Comparison of ENCODE assay signal across 1 cellular context in the genomic region with DNA sequence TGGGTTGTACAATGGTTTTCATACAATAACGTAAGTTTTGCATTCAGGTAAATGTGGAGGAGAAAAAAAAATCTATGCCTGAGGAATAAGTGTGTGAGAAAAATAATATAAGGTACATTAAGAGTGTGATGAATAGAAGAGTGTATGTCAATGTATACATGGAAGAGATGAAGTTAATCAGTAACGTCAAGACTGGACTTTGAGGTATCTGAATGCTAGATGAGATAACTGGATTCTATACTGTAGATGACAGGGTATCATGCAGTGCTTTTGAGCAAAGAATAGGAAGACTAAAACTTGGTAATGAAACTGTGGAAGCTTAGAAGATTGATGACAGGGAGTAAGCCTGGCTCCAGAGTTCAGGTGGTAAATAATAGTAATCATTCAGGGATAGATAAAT.
A peak's percentile ranks its signal among the peaks of the same experiment; 100 is the strongest.
TF ChIP-seq lines count a peak whose summit lies in the region.

No MANE protein-coding gene starts in this region.

TF ChIP-seq in HepG2, 621 proteins besides CTCF, POLR2A, EP300 and RAD21 (continued from another document and continues in another):
- TF ChIP-seq, protein P1, sequence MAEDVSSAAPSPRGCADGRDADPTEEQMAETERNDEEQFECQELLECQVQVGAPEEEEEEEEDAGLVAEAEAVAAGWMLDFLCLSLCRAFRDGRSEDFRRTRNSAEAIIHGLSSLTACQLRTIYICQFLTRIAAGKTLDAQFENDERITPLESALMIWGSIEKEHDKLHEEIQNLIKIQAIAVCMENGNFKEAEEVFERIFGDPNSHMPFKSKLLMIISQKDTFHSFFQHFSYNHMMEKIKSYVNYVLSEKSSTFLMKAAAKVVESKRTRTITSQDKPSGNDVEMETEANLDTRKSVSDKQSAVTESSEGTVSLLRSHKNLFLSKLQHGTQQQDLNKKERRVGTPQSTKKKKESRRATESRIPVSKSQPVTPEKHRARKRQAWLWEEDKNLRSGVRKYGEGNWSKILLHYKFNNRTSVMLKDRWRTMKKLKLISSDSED (CRISPR knock-in tag; IDR thresholded peaks at IDR 0.05), result no peak
- TF ChIP-seq ZNF652 (CRISPR knock-in tag; IDR thresholded peaks at IDR 0.05; ENCODE audit: borderline replicate concordance, low read depth) (peak; percentile 50; the same call in 1 of the 2 replicates), ZNF180 (CRISPR knock-in tag; IDR thresholded peaks at IDR 0.05; ENCODE audit: borderline replicate concordance, low read depth) (no peak), SATB2 (CRISPR knock-in tag; IDR thresholded peaks at IDR 0.05) (no peak), FOXA3 (CRISPR knock-in tag; IDR thresholded peaks at IDR 0.05) (0 out of 2 replicates have a peak, but pooled peaks have one; percentile 31), ZNF275 (CRISPR knock-in tag; IDR thresholded peaks at IDR 0.05; ENCODE audit: borderline replicate concordance) (no peak), ZNF552 (CRISPR knock-in tag; IDR thresholded peaks at IDR 0.05; ENCODE audit: borderline replicate concordance) (no peak), CEBPG (CRISPR knock-in tag; IDR thresholded peaks at IDR 0.05) (no peak), NCOR1 (IDR thresholded peaks at IDR 0.05; ENCODE audit: borderline replicate concordance, low read length) (no peak), RCOR2 (CRISPR knock-in tag; IDR thresholded peaks at IDR 0.05) (no peak), SOX13 (IDR thresholded peaks at IDR 0.05) (no peak), SOX13 (CRISPR knock-in tag; conservative IDR thresholded peaks at IDR 0.05 in 1 of 2, IDR thresholded peaks at IDR 0.05 in 1 of 2) (peak in 1 of 2 experiments; percentile 48; a peak in 1 of 4 replicates), PLSCR1 (CRISPR knock-in tag; IDR thresholded peaks at IDR 0.05; ENCODE audit: borderline replicate concordance) (no peak), PAX8 (CRISPR knock-in tag; IDR thresholded peaks at IDR 0.05; ENCODE audit: borderline replicate concordance) (no peak), HNF4A (CRISPR knock-in tag; IDR thresholded peaks at IDR 0.05) (peak; percentile 62), HNRNPK (IDR thresholded peaks at IDR 0.05; ENCODE audit: low read depth, low read length, poor library complexity, severe bottlenecking) (no peak), RFX1 (IDR thresholded peaks at IDR 0.05) (no peak), ZFP62 (CRISPR knock-in tag; IDR thresholded peaks at IDR 0.05) (no peak), NR0B2 (CRISPR knock-in tag; IDR thresholded peaks at IDR 0.05) (no peak)
- TF ChIP-seq, protein P2, sequence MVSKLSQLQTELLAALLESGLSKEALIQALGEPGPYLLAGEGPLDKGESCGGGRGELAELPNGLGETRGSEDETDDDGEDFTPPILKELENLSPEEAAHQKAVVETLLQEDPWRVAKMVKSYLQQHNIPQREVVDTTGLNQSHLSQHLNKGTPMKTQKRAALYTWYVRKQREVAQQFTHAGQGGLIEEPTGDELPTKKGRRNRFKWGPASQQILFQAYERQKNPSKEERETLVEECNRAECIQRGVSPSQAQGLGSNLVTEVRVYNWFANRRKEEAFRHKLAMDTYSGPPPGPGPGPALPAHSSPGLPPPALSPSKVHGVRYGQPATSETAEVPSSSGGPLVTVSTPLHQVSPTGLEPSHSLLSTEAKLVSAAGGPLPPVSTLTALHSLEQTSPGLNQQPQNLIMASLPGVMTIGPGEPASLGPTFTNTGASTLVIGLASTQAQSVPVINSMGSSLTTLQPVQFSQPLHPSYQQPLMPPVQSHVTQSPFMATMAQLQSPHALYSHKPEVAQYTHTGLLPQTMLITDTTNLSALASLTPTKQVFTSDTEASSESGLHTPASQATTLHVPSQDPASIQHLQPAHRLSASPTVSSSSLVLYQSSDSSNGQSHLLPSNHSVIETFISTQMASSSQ (IDR thresholded peaks at IDR 0.05; ENCODE audit: low read depth), result peak; percentile 53; the same call in 1 of the 2 replicates
- TF ChIP-seq, protein P2 (CRISPR knock-in tag; IDR thresholded peaks at IDR 0.05; ENCODE audit: borderline replicate concordance), result peak; percentile 79; the same call in 1 of the 2 replicates
- TF ChIP-seq, protein P3, sequence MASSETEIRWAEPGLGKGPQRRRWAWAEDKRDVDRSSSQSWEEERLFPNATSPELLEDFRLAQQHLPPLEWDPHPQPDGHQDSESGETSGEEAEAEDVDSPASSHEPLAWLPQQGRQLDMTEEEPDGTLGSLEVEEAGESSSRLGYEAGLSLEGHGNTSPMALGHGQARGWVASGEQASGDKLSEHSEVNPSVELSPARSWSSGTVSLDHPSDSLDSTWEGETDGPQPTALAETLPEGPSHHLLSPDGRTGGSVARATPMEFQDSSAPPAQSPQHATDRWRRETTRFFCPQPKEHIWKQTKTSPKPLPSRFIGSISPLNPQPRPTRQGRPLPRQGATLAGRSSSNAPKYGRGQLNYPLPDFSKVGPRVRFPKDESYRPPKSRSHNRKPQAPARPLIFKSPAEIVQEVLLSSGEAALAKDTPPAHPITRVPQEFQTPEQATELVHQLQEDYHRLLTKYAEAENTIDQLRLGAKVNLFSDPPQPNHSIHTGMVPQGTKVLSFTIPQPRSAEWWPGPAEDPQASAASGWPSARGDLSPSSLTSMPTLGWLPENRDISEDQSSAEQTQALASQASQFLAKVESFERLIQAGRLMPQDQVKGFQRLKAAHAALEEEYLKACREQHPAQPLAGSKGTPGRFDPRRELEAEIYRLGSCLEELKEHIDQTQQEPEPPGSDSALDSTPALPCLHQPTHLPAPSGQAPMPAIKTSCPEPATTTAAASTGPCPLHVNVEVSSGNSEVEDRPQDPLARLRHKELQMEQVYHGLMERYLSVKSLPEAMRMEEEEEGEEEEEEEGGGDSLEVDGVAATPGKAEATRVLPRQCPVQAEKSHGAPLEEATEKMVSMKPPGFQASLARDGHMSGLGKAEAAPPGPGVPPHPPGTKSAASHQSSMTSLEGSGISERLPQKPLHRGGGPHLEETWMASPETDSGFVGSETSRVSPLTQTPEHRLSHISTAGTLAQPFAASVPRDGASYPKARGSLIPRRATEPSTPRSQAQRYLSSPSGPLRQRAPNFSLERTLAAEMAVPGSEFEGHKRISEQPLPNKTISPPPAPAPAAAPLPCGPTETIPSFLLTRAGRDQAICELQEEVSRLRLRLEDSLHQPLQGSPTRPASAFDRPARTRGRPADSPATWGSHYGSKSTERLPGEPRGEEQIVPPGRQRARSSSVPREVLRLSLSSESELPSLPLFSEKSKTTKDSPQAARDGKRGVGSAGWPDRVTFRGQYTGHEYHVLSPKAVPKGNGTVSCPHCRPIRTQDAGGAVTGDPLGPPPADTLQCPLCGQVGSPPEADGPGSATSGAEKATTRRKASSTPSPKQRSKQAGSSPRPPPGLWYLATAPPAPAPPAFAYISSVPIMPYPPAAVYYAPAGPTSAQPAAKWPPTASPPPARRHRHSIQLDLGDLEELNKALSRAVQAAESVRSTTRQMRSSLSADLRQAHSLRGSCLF (CRISPR knock-in tag; IDR thresholded peaks at IDR 0.05; ENCODE audit: borderline replicate concordance), result no peak
- TF ChIP-seq, protein P4, sequence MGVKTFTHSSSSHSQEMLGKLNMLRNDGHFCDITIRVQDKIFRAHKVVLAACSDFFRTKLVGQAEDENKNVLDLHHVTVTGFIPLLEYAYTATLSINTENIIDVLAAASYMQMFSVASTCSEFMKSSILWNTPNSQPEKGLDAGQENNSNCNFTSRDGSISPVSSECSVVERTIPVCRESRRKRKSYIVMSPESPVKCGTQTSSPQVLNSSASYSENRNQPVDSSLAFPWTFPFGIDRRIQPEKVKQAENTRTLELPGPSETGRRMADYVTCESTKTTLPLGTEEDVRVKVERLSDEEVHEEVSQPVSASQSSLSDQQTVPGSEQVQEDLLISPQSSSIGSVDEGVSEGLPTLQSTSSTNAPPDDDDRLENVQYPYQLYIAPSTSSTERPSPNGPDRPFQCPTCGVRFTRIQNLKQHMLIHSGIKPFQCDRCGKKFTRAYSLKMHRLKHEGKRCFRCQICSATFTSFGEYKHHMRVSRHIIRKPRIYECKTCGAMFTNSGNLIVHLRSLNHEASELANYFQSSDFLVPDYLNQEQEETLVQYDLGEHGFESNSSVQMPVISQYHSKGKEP (CRISPR knock-in tag; IDR thresholded peaks at IDR 0.05), result no peak
- TF ChIP-seq, protein P5, sequence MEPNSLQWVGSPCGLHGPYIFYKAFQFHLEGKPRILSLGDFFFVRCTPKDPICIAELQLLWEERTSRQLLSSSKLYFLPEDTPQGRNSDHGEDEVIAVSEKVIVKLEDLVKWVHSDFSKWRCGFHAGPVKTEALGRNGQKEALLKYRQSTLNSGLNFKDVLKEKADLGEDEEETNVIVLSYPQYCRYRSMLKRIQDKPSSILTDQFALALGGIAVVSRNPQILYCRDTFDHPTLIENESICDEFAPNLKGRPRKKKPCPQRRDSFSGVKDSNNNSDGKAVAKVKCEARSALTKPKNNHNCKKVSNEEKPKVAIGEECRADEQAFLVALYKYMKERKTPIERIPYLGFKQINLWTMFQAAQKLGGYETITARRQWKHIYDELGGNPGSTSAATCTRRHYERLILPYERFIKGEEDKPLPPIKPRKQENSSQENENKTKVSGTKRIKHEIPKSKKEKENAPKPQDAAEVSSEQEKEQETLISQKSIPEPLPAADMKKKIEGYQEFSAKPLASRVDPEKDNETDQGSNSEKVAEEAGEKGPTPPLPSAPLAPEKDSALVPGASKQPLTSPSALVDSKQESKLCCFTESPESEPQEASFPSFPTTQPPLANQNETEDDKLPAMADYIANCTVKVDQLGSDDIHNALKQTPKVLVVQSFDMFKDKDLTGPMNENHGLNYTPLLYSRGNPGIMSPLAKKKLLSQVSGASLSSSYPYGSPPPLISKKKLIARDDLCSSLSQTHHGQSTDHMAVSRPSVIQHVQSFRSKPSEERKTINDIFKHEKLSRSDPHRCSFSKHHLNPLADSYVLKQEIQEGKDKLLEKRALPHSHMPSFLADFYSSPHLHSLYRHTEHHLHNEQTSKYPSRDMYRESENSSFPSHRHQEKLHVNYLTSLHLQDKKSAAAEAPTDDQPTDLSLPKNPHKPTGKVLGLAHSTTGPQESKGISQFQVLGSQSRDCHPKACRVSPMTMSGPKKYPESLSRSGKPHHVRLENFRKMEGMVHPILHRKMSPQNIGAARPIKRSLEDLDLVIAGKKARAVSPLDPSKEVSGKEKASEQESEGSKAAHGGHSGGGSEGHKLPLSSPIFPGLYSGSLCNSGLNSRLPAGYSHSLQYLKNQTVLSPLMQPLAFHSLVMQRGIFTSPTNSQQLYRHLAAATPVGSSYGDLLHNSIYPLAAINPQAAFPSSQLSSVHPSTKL (CRISPR knock-in tag; IDR thresholded peaks at IDR 0.05), result peak; percentile 41; the same call in 1 of the 2 replicates
- TF ChIP-seq, protein P6, sequence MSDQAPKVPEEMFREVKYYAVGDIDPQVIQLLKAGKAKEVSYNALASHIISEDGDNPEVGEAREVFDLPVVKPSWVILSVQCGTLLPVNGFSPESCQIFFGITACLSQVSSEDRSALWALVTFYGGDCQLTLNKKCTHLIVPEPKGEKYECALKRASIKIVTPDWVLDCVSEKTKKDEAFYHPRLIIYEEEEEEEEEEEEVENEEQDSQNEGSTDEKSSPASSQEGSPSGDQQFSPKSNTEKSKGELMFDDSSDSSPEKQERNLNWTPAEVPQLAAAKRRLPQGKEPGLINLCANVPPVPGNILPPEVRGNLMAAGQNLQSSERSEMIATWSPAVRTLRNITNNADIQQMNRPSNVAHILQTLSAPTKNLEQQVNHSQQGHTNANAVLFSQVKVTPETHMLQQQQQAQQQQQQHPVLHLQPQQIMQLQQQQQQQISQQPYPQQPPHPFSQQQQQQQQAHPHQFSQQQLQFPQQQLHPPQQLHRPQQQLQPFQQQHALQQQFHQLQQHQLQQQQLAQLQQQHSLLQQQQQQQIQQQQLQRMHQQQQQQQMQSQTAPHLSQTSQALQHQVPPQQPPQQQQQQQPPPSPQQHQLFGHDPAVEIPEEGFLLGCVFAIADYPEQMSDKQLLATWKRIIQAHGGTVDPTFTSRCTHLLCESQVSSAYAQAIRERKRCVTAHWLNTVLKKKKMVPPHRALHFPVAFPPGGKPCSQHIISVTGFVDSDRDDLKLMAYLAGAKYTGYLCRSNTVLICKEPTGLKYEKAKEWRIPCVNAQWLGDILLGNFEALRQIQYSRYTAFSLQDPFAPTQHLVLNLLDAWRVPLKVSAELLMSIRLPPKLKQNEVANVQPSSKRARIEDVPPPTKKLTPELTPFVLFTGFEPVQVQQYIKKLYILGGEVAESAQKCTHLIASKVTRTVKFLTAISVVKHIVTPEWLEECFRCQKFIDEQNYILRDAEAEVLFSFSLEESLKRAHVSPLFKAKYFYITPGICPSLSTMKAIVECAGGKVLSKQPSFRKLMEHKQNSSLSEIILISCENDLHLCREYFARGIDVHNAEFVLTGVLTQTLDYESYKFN (CRISPR knock-in tag; conservative IDR thresholded peaks at IDR 0.05), result peak; percentile 68
- TF ChIP-seq, protein P7, sequence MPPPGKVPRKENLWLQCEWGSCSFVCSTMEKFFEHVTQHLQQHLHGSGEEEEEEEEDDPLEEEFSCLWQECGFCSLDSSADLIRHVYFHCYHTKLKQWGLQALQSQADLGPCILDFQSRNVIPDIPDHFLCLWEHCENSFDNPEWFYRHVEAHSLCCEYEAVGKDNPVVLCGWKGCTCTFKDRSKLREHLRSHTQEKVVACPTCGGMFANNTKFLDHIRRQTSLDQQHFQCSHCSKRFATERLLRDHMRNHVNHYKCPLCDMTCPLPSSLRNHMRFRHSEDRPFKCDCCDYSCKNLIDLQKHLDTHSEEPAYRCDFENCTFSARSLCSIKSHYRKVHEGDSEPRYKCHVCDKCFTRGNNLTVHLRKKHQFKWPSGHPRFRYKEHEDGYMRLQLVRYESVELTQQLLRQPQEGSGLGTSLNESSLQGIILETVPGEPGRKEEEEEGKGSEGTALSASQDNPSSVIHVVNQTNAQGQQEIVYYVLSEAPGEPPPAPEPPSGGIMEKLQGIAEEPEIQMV (CRISPR knock-in tag; IDR thresholded peaks at IDR 0.05; ENCODE audit: low read depth), result no peak
